ENCODE assay signal across 1 cellular context in genomic region chr1:153958961-153959260, GRCh38.
TF ChIP-seq lines count a peak whose summit lies in the region.

No MANE protein-coding gene starts in this region.

TF ChIP-seq in endothelial cell of umbilical vein, 7 proteins besides CTCF, POLR2A, EP300 and RAD21:
- TF ChIP-seq JUN (IDR thresholded peaks at IDR 0.05; ENCODE audit: borderline replicate concordance, insufficient read depth, insufficient read length, low read depth) (no peak), POLR2AphosphoS5 (IDR thresholded peaks at IDR 0.05; ENCODE audit: insufficient read depth, low read depth, low read length) (no peak), FOS (IDR thresholded peaks at IDR 0.05; ENCODE audit: borderline replicate concordance, insufficient read depth, low read length) (no peak), EZH2 (IDR thresholded peaks at IDR 0.05; ENCODE audit: borderline replicate concordance, low read depth, low read length, severe bottlenecking) (no peak), GATA2 (IDR thresholded peaks at IDR 0.05; ENCODE audit: insufficient read depth, insufficient read length, low read depth, low read length) (no peak), MAX (IDR thresholded peaks at IDR 0.05; ENCODE audit: insufficient read depth, insufficient read length) (no peak), MYC (IDR thresholded peaks at IDR 0.05; ENCODE audit: low read depth, low read length) (no peak)
